1 cellular context compared by ENCODE assay signal in the genomic region with DNA sequence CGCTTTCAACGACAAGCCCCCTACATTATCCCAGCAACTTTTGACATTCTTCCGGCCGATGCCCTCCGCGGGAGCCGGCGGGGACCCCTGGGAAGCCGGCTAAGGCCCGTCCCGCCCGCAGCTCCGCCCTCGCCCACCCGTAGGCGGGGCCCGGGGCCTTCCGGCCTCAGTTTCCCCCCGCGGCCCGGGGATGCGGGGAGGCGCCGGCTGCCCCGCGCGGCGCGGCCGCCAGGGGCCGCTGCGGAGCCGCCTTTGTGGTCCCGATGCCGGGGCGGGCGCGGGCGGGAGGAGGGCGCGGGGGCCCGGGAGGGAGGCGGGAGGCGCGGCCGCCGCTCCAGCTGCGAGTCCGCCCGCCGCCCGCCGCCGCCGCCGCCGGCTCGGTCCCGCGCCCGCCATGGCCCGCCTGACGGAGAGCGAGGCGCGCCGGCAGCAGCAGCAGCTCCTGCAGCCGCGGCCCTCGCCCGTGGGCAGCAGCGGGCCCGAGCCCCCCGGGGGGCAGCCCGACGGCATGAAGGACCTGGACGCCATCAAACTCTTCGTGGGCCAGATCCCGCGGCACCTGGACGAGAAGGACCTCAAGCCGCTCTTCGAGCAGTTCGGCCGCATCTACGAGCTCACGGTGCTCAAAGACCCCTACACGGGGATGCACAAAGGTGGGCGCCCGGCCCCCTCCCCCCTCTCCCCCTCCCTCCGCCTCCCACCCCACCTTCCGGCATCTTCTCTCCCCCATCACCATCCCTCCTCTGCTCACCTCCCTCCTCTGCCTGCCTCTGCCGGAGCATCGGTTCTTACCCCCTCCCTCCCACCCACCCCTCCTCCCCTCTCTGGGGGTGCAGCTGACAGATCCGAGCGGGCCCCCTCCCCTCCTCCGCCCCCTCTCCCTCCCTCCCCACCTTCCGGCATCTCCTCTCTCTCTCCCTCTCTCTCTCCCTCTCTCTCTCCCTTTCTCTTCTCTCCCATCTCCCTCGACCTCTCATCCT.
TF ChIP-seq lines count a peak whose summit lies in the region.

Gene CELF5 (plus strand): TSS at position 316 of the 980 bp plus-strand sequence. CDS start 79 bp downstream, at position 395.

TF ChIP-seq in HCT116, 20 proteins besides CTCF, POLR2A, EP300 and RAD21 (continued from another document):
- TF ChIP-seq, protein P1, sequence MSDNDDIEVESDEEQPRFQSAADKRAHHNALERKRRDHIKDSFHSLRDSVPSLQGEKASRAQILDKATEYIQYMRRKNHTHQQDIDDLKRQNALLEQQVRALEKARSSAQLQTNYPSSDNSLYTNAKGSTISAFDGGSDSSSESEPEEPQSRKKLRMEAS (IDR thresholded peaks at IDR 0.05) = no peak
- TF ChIP-seq ZNF274 (IDR thresholded peaks at IDR 0.05; ENCODE audit: low read depth, low read length) (no peak), ZFX (IDR thresholded peaks at IDR 0.05) (no peak), SIN3A (IDR thresholded peaks at IDR 0.05; ENCODE audit: low read depth) (no peak), ELF1 (IDR thresholded peaks at IDR 0.05; ENCODE audit: borderline replicate concordance, low read depth) (no peak), ATF3 (IDR thresholded peaks at IDR 0.05) (no peak), CBX3 (IDR thresholded peaks at IDR 0.05; ENCODE audit: low read depth) (no peak)
- TF ChIP-seq, protein P2, sequence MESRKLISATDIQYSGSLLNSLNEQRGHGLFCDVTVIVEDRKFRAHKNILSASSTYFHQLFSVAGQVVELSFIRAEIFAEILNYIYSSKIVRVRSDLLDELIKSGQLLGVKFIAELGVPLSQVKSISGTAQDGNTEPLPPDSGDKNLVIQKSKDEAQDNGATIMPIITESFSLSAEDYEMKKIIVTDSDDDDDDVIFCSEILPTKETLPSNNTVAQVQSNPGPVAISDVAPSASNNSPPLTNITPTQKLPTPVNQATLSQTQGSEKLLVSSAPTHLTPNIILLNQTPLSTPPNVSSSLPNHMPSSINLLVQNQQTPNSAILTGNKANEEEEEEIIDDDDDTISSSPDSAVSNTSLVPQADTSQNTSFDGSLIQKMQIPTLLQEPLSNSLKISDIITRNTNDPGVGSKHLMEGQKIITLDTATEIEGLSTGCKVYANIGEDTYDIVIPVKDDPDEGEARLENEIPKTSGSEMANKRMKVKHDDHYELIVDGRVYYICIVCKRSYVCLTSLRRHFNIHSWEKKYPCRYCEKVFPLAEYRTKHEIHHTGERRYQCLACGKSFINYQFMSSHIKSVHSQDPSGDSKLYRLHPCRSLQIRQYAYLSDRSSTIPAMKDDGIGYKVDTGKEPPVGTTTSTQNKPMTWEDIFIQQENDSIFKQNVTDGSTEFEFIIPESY (IDR thresholded peaks at IDR 0.05; ENCODE audit: extremely low read depth, insufficient replicate concordance, low read length) = no peak
